ENCODE assay signal across 40 cellular contexts in genomic region chr19:5495792-5496191, GRCh38. TPM values are rescaled to one million over a fixed set of nuclear protein-coding genes. Genes with fewer than 3 reads are reported as not detected.
"Had no signal": no experiment of that assay in that cellular context is flagged by ENCODE, and none has a peak within 500 bp of the region (broad histone marks: within the 10 kb centered on the region; RNA-seq: fewer than 3 reads in every experiment).

No MANE protein-coding gene starts in this region.

- H3K27ac ChIP-seq: adrenal gland, body of pancreas, brain microvascular endothelial cell, breast epithelium, VCaP had no signal

- DNase-seq: activated B cell treated with CpG ODN at 0.5 μM for 24 hours; activated CD4-positive, alpha-beta memory T cell treated with anti-CD3 and anti-CD28 coated beads for 36 hours; activated CD4-positive, alpha-beta T cell treated with anti-CD3 and anti-CD28 coated beads for 4 hours; activated CD4-positive, alpha-beta T cell treated with anti-CD3 and anti-CD28 coated beads, Interleukin-2, amount 10 ng/mL, durations not matched to agents 24 days and 14 days; activated CD4-positive, alpha-beta T cell treated with anti-CD3 and anti-CD28 coated beads, Interleukin-2, amount 50 U/mL, for 1 hour; activated CD4-positive, alpha-beta T cell treated with anti-CD3 and anti-CD28 coated beads, Interleukin-2, amount 50 U/mL, for 4 hours; activated CD4-positive, CD25-positive, alpha-beta regulatory T cell treated with anti-CD3 and anti-CD28 coated beads, Interleukin-2, amount 50 U/mL, for 72 hours; activated CD8-positive, alpha-beta memory T cell treated with anti-CD3 and anti-CD28 coated beads, Interleukin-2, amount 50 U/mL, for 4 hours; activated CD8-positive, alpha-beta T cell treated with anti-CD3 and anti-CD28 coated beads for 36 hours; activated effector memory CD4-positive, alpha-beta T cell treated with anti-CD3 and anti-CD28 coated beads, Interleukin-2, amount 50 U/mL, for 16 hours; activated gamma-delta T cell treated with Interleukin-2 at 50 U/mL for 16 hours; activated naive CD4-positive, alpha-beta T cell; activated naive CD4-positive, alpha-beta T cell treated with anti-CD3 and anti-CD28 coated beads for 36 hours; activated naive CD4-positive, alpha-beta T cell treated with anti-CD3 and anti-CD28 coated beads, Interleukin-2, amount 50 U/mL, for 16 hours; activated naive CD8-positive, alpha-beta T cell treated with anti-CD3 and anti-CD28 coated beads for 36 hours; activated T-cell treated with anti-CD3 and anti-CD28 coated beads for 4 hours; activated T-cell treated with anti-CD3 and anti-CD28 coated beads, Interleukin-2, amount 50 U/mL, for 1 hour; activated T-cell treated with anti-CD3 and anti-CD28 coated beads, Interleukin-2, amount 50 U/mL, for 4 hours; activated T-cell treated with anti-CD3 and anti-CD28 coated beads, Interleukin-2, amount 50 U/mL, for 72 hours; adrenal gland; amniotic stem cell; aorta; body of pancreas; brain microvascular endothelial cell; central memory CD4-positive, alpha-beta T cell; T-helper 1 cell; T-helper 2 cell; T-helper 9 cell had no signal

- H3K4me3 Mint-ChIP-seq: activated B cell treated with CpG ODN at 0.5 μM for 24 hours; activated CD4-positive, alpha-beta memory T cell treated with anti-CD3 and anti-CD28 coated beads for 36 hours; activated CD4-positive, alpha-beta T cell treated with anti-CD3 and anti-CD28 coated beads, Interleukin-2, amount 10 ng/mL, durations not matched to agents 24 days and 14 days; activated CD8-positive, alpha-beta T cell treated with anti-CD3 and anti-CD28 coated beads for 36 hours; activated naive CD4-positive, alpha-beta T cell treated with anti-CD3 and anti-CD28 coated beads for 36 hours; activated naive CD8-positive, alpha-beta T cell treated with anti-CD3 and anti-CD28 coated beads for 36 hours; activated T-cell treated with anti-CD3 and anti-CD28 coated beads, Interleukin-2, amount 50 U/mL, for 4 hours; activated T-cell treated with anti-CD3 and anti-CD28 coated beads, Interleukin-2, amount 50 U/mL, for 72 hours; activated T-helper 1 cell treated with anti-CD3 and anti-CD28 coated beads, Interleukin-12 subunit alpha, Interleukin-12 subunit beta, Interleukin-2, Interleukin-4 antibody, amounts not matched to agents 30 ng/mL and 10 ng/mL and 1 ng/mL, durations not matched to agents 14 hours and 24 hours and 36 hours; activated T-helper 17 cell treated with anti-CD3 and anti-CD28 coated beads, Interleukin-2, amount 50 U/mL, for 72 hours; T-helper 1 cell treated with Interleukin-12 subunit alpha and Interleukin-12 subunit beta and Interleukin-4 antibody, amounts not matched to agents 30 μg/mL and 1 μg/mL, for 36 hours; T-helper 2 cell treated with Interferon-gamma antibody and Interleukin-4, amounts not matched to agents 5 μg/mL and 100 μg/mL, for 36 hours had no signal

- ATAC-seq: activated CD8-positive, alpha-beta T cell treated with anti-CD3 and anti-CD28 coated beads for 36 hours; activated naive CD4-positive, alpha-beta T cell treated with anti-CD3 and anti-CD28 coated beads, Interleukin-2, amount 50 U/mL, for 72 hours; activated T-cell treated with anti-CD3 and anti-CD28 coated beads, Interleukin-2, amount 50 U/mL, for 4 hours; activated T-cell treated with anti-CD3 and anti-CD28 coated beads, Interleukin-2, amount 50 U/mL, for 72 hours; activated T-helper 17 cell treated with anti-CD3 and anti-CD28 coated beads, Interleukin-2, amount 50 U/mL, for 72 hours; body of pancreas had no signal

- H3K36me3 Mint-ChIP-seq: activated CD4-positive, alpha-beta memory T cell treated with anti-CD3 and anti-CD28 coated beads for 36 hours; activated naive CD4-positive, alpha-beta T cell treated with anti-CD3 and anti-CD28 coated beads, Interleukin-2, amount 50 U/mL, for 72 hours had no signal

- H3K9me3 ChIP-seq: adrenal gland, body of pancreas had no signal

- H3K4me1 ChIP-seq: adrenal gland, body of pancreas, breast epithelium had no signal

- H3K27ac Mint-ChIP-seq: activated B cell treated with CpG ODN at 0.5 μM for 24 hours; activated CD4-positive, alpha-beta memory T cell treated with anti-CD3 and anti-CD28 coated beads for 36 hours; activated CD4-positive, alpha-beta T cell treated with anti-CD3 and anti-CD28 coated beads, Interleukin-2, amount 10 ng/mL, durations not matched to agents 24 days and 14 days; activated CD8-positive, alpha-beta T cell treated with anti-CD3 and anti-CD28 coated beads for 36 hours; activated naive CD4-positive, alpha-beta T cell treated with anti-CD3 and anti-CD28 coated beads for 36 hours; activated naive CD4-positive, alpha-beta T cell treated with anti-CD3 and anti-CD28 coated beads, Interleukin-2, amount 50 U/mL, for 72 hours; activated naive CD8-positive, alpha-beta T cell treated with anti-CD3 and anti-CD28 coated beads for 36 hours; activated T-cell treated with anti-CD3 and anti-CD28 coated beads, Interleukin-2, amount 50 U/mL, for 72 hours; activated T-helper 1 cell treated with anti-CD3 and anti-CD28 coated beads, Interleukin-12 subunit alpha, Interleukin-12 subunit beta, Interleukin-2, Interleukin-4 antibody, amounts not matched to agents 30 ng/mL and 10 ng/mL and 1 ng/mL, durations not matched to agents 14 hours and 24 hours and 36 hours; activated T-helper 17 cell treated with anti-CD3 and anti-CD28 coated beads, Interleukin-2, amount 50 U/mL, for 72 hours; T-helper 1 cell treated with Interleukin-12 subunit alpha and Interleukin-12 subunit beta and Interleukin-4 antibody, amounts not matched to agents 30 μg/mL and 1 μg/mL, for 36 hours; T-helper 2 cell treated with Interferon-gamma antibody and Interleukin-4, amounts not matched to agents 5 μg/mL and 100 μg/mL, for 36 hours had no signal

- FAIRE-seq: astrocyte, TTC549 had no signal

- H3K36me3 ChIP-seq: adrenal gland, brain microvascular endothelial cell, breast epithelium had no signal

- H3K9me3 Mint-ChIP-seq: activated CD4-positive, alpha-beta memory T cell treated with anti-CD3 and anti-CD28 coated beads for 36 hours; activated CD4-positive, alpha-beta T cell treated with anti-CD3 and anti-CD28 coated beads, Interleukin-2, amount 10 ng/mL, durations not matched to agents 24 days and 14 days; activated T-cell treated with anti-CD3 and anti-CD28 coated beads, Interleukin-2, amount 50 U/mL, for 4 hours; activated T-cell treated with anti-CD3 and anti-CD28 coated beads, Interleukin-2, amount 50 U/mL, for 72 hours; activated T-helper 17 cell treated with anti-CD3 and anti-CD28 coated beads, Interleukin-2, amount 50 U/mL, for 72 hours; T-helper 2 cell treated with Interferon-gamma antibody and Interleukin-4, amounts not matched to agents 5 μg/mL and 100 μg/mL, for 36 hours had no signal

- H3K4me3 ChIP-seq: adrenal gland, body of pancreas, breast epithelium had no signal

- H3K4me1 Mint-ChIP-seq: activated B cell treated with CpG ODN at 0.5 μM for 24 hours; activated CD4-positive, alpha-beta T cell treated with anti-CD3 and anti-CD28 coated beads, Interleukin-2, amount 10 ng/mL, durations not matched to agents 24 days and 14 days; activated T-helper 17 cell treated with anti-CD3 and anti-CD28 coated beads, Interleukin-2, amount 50 U/mL, for 72 hours had no signal

RNA-seq across cellular contexts. Expression of gene ZNRF4, which starts 40.6 kb away (rescaled TPM):
- total RNA-seq: activated B cell treated with CpG ODN at 0.5 μM for 24 hours; activated CD4-positive, alpha-beta memory T cell treated with anti-CD3 and anti-CD28 coated beads for 36 hours; activated CD4-positive, alpha-beta T cell treated with anti-CD3 and anti-CD28 coated beads, Interleukin-2, amount 10 ng/mL, durations not matched to agents 24 days and 14 days; activated CD8-positive, alpha-beta memory T cell treated with anti-CD3 and anti-CD28 coated beads for 36 hours; activated CD8-positive, alpha-beta T cell treated with anti-CD3 and anti-CD28 coated beads for 36 hours; activated naive CD4-positive, alpha-beta T cell treated with anti-CD3 and anti-CD28 coated beads for 36 hours; activated naive CD4-positive, alpha-beta T cell treated with anti-CD3 and anti-CD28 coated beads, Interleukin-2, amount 50 U/mL, for 72 hours; activated naive CD8-positive, alpha-beta T cell treated with anti-CD3 and anti-CD28 coated beads for 36 hours; activated T-cell treated with anti-CD3 and anti-CD28 coated beads, Interleukin-2, amount 50 U/mL, for 4 hours; activated T-cell treated with anti-CD3 and anti-CD28 coated beads, Interleukin-2, amount 50 U/mL, for 72 hours; activated T-helper 1 cell treated with anti-CD3 and anti-CD28 coated beads, Interleukin-12 subunit alpha, Interleukin-12 subunit beta, Interleukin-2, Interleukin-4 antibody, amounts not matched to agents 30 ng/mL and 10 ng/mL and 1 ng/mL, durations not matched to agents 14 hours and 24 hours and 36 hours; activated T-helper 17 cell treated with anti-CD3 and anti-CD28 coated beads, Interleukin-2, amount 50 U/mL, for 72 hours; adrenal gland; aorta; astrocyte; body of pancreas; breast epithelium; cardiac septum; cerebellum had no signal
- polyA plus RNA-seq: adrenal gland, aorta had no signal
